In genomic region chr21:41953831-41954653, GRCh38 we compare ENCODE assay signal across 8 cellular contexts. TPM values are rescaled to one million over a fixed set of nuclear protein-coding genes. Genes with fewer than 3 reads are reported as not detected.
A peak's percentile ranks its signal among the peaks of the same experiment; 100 is the strongest.
DNase-seq lines count a peak whose midpoint lies in the region; ATAC-seq and TF ChIP-seq lines count a peak whose summit lies in the region.

Gene C2CD2 (minus strand): TSS chr21:41954018. CDS start chr21:41953648, 370 bp downstream.

- DNase-seq in activated naive CD4-positive, alpha-beta T cell treated with Interleukin-2 at 50 U/mL for 16 hours: peak; percentile 9
- DNase-seq in activated naive CD4-positive, alpha-beta T cell (lab: John Stamatoyannopoulos, UW): no peak
- peak; percentile 73 for DNase-seq in SK-N-DZ (ENCODE audit: low spot score)
- peak; percentile 68 for DNase-seq in colonic mucosa
- DNase-seq in left colon: peak; percentile 57 to 70
- peak; percentile 48 for DNase-seq in stimulated activated CD4-positive, alpha-beta T cell treated with anti-CD3 and anti-CD28 coated beads, Interleukin-4, amount 100 ng/mL, for 1 hour
- DNase-seq in NCI-H524 treated with DMSO at 0.1 percent for 48 hours (lab: John Stamatoyannopoulos, UW): no peak

- H3K36me3 ChIP-seq in colonic mucosa: no peaks in the 10 kb centered on the region

- peak within 1 kb of the TSS; percentile 71 for H3K4me3 ChIP-seq in colonic mucosa

- peak; percentile 47 for ATAC-seq in HG02981 (IDR thresholded peaks at IDR 0.05; ENCODE audit: unreplicated experiment)
- ATAC-seq in left colon: peak; percentile 80

- no peak within 1 kb of the TSS for H3K27ac ChIP-seq in colonic mucosa

- intact Hi-C loops in colonic mucosa (cut with DNase I) (no loop called here), left colon (cut with DNase I, micrococcal nuclease) (no loop called here)

- H3K9me3 ChIP-seq in colonic mucosa: no peaks in the 10 kb centered on the region

- H3K9ac ChIP-seq in colonic mucosa (ENCODE audit: low read depth in 2 of 2, low read length in 2 of 2): peak within 1 kb of the TSS; percentile 59 to 88

- no peaks in the 10 kb centered on the region for H3K27me3 ChIP-seq in colonic mucosa

- peaks cover 5% of the 10 kb centered on the region for H3K4me1 ChIP-seq in colonic mucosa

- TF ChIP-seq CTCF in colonic mucosa (IDR thresholded peaks at IDR 0.05): no peak

RNA-seq across cellular contexts. Expression of gene C2CD2, which starts in this region (rescaled TPM):
- 4.1 and 4.3 TPM in 2 replicates for polyA plus RNA-seq in SK-N-DZ (2014; cell fraction: cytosol; rRNA removed)
- 5.5 and 5.8 TPM in 2 replicates for polyA plus RNA-seq in SK-N-DZ (2014; cell fraction: nucleus; rRNA removed)
- 10 to 100 TPM; 13.3 to 16.1 TPM for total RNA-seq in colonic mucosa
- total RNA-seq in left colon: 10 to 100 TPM; 13.5 to 17.7 TPM

Comparison
In these comparisons a context has a peak if more than half of its experiments do, and no peak if none do; other contexts are left out.
1. DNase-seq: peak in activated naive CD4-positive, alpha-beta T cell treated with Interleukin-2 at 50 U/mL for 16 hours (single experiment), SK-N-DZ (single experiment), colonic mucosa (single experiment), left colon (2 of 2) and stimulated activated CD4-positive, alpha-beta T cell treated with anti-CD3 and anti-CD28 coated beads, Interleukin-4, amount 100 ng/mL, for 1 hour (single experiment); none in activated naive CD4-positive, alpha-beta T cell (0 of 4) and NCI-H524 treated with DMSO at 0.1 percent for 48 hours (single experiment).